Comparison of ENCODE assay signal across 2 cellular contexts in genomic region chr4:177789610-177790009, GRCh38.
TF ChIP-seq lines count a peak whose summit lies in the region.

No MANE protein-coding gene starts in this region.

TF ChIP-seq in HepG2, 621 proteins besides CTCF, POLR2A, EP300 and RAD21:
- TF ChIP-seq USF2 (IDR thresholded peaks at IDR 0.05; ENCODE audit: low read depth, low read length), result peak; percentile 47; the same call in 1 of the 2 replicates
- TF ChIP-seq USF2 (CRISPR knock-in tag; IDR thresholded peaks at IDR 0.05; ENCODE audit: borderline replicate concordance), result no peak
- no peak for TF ChIP-seq ZNF234 (CRISPR knock-in tag; conservative IDR thresholded peaks at IDR 0.05)
- TF ChIP-seq AFF4 (CRISPR knock-in tag; IDR thresholded peaks at IDR 0.05), result no peak
- TF ChIP-seq RAD51 (IDR thresholded peaks at IDR 0.05; ENCODE audit: borderline replicate concordance), result peak; percentile 87
TF ChIP-seq in HepG2: peak in this region for 2.

TF ChIP-seq in GM12878, 131 proteins besides CTCF, POLR2A, EP300 and RAD21:
- no peak for TF ChIP-seq RB1 (IDR thresholded peaks at IDR 0.05; ENCODE audit: borderline replicate concordance)
- peak; percentile 20; the same call in 1 of the 2 replicates for TF ChIP-seq RAD51 (IDR thresholded peaks at IDR 0.05)
- no peak for TF ChIP-seq BCL3 (IDR thresholded peaks at IDR 0.05; ENCODE audit: borderline replicate concordance, insufficient read depth, low read depth, low read length, poor library complexity, severe bottlenecking)
- no peak for TF ChIP-seq ZNF24 (IDR thresholded peaks at IDR 0.05)
- no peak for TF ChIP-seq WRNIP1 (IDR thresholded peaks at IDR 0.05; ENCODE audit: borderline replicate concordance, low read depth, low read length)
- TF ChIP-seq E4F1 (IDR thresholded peaks at IDR 0.05; ENCODE audit: borderline replicate concordance, partially characterized antibody), result no peak
- TF ChIP-seq STAT3 (IDR thresholded peaks at IDR 0.05; ENCODE audit: low read depth, low read length), result no peak
- TF ChIP-seq ATF3 (IDR thresholded peaks at IDR 0.05; ENCODE audit: borderline replicate concordance, extremely low read depth, low read depth, low read length), result no peak
